Comparison of ENCODE assay signal across 7 cellular contexts in the genomic region with DNA sequence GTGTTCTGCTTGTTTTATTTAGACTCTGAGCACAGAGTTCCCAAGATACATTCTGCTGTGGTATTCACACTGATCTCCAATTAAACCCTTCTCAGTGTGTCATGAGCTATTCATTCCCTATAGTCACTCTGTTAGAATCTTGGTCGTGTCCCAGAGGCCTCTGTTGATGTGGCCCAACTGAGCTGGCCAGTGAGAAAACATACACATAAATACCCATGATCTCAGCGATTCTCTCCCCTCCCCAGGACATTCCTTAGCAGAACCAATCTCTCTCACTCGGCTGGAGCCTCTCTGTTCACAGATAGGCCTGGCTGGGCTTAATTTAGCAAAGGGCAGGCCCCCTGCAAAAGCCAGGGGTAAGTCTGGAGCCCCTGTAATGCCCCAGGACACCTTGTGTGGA.
A peak's percentile ranks its signal among the peaks of the same experiment; 100 is the strongest.
DNase-seq lines count a peak whose midpoint lies in the region; ATAC-seq, FAIRE-seq and TF ChIP-seq lines count a peak whose summit lies in the region.
"Not testable (repeated sequence)": the region's sequence is repeated elsewhere in the genome, so short reads cannot be mapped to it uniquely, and the experiment has no call there.

No MANE protein-coding gene starts in this region.

- CTCF ChIA-PET in PC-3 (lab: Charles Lee) = not testable (repeated sequence)

- not testable (repeated sequence) for H3K79me2 ChIP-seq in PC-3 (ENCODE audit: low read length); astrocyte (ENCODE audit: insufficient read depth, low read length)

- TF ChIP-seq EP300 in gastroesophageal sphincter (IDR thresholded peaks at IDR 0.05) = not testable (repeated sequence)

- not testable (repeated sequence) for H3K36me3 Mint-ChIP-seq in astrocyte (ENCODE audit: low read depth, unreplicated experiment)

- H3K4me1 Mint-ChIP-seq in astrocyte (ENCODE audit: low read depth, unreplicated experiment) = not testable (repeated sequence)

- not testable (repeated sequence) for H3K9me2 ChIP-seq in PC-3 (replicated peaks; ENCODE audit: low read length)

- H3K27me3 ChIP-seq in PC-3 (ENCODE audit: low read length); astrocyte (ENCODE audit: insufficient read depth, low read length); gastroesophageal sphincter; right lobe of liver; psoas muscle (ENCODE audit: insufficient read depth in 3 of 3, low read length in 2 of 3); aorta (ENCODE audit: control insufficient read depth in 1 of 2, insufficient read depth in 2 of 2, low read length in 1 of 2): not testable (repeated sequence)

- not testable (repeated sequence) for H3K4me1 ChIP-seq in PC-3 (ENCODE audit: insufficient read depth, low read length); astrocyte (ENCODE audit: insufficient read depth, low read length); gastroesophageal sphincter; right lobe of liver; psoas muscle; aorta (ENCODE audit: control insufficient read depth in 1 of 2, insufficient read depth in 2 of 2, low read length in 2 of 2)

- FAIRE-seq in astrocyte (lab: Jason Lieb, UNC) = peak; percentile 91

- intact Hi-C loops in PC-3 (cut with micrococcal nuclease); left cardiac atrium (cut with DNase I); right lobe of liver (cut with DNase I); psoas muscle (cut with DNase I); aorta (cut with DNase I): not testable (repeated sequence)

- H3K4me2 ChIP-seq in PC-3 (ENCODE audit: low read length); astrocyte (ENCODE audit: low read length): not testable (repeated sequence)

- H2AFZ ChIP-seq in PC-3 (ENCODE audit: low read length); astrocyte (ENCODE audit: low read depth, low read length): not testable (repeated sequence)

- not testable (repeated sequence) for TF ChIP-seq POLR2A in gastroesophageal sphincter (IDR thresholded peaks at IDR 0.05); right lobe of liver (IDR thresholded peaks at IDR 0.05)

- TF ChIP-seq CTCF in PC-3 (conservative IDR thresholded peaks at IDR 0.05; ENCODE audit: low read depth, low read length); astrocyte (IDR thresholded peaks at IDR 0.05; ENCODE audit: insufficient read depth, low read depth, low read length); gastroesophageal sphincter (IDR thresholded peaks at IDR 0.05); right lobe of liver (IDR thresholded peaks at IDR 0.05); psoas muscle (IDR thresholded peaks at IDR 0.05): not testable (repeated sequence)

- H3K4me3 Mint-ChIP-seq in astrocyte (ENCODE audit: unreplicated experiment) = not testable (repeated sequence)

- not testable (repeated sequence) for H3K9me3 ChIP-seq in PC-3 (ENCODE audit: low read length); astrocyte (ENCODE audit: insufficient read depth, low read depth, low read length); gastroesophageal sphincter; right lobe of liver; psoas muscle; aorta (ENCODE audit: control insufficient read depth, low read length)

- not testable (repeated sequence) for H3K9ac ChIP-seq in PC-3 (ENCODE audit: low read length); astrocyte (ENCODE audit: low read length)

- peak; percentile 48 for ATAC-seq in PC-3
- peak; percentile 72 for ATAC-seq in gastroesophageal sphincter
- peak; percentile 87 for ATAC-seq in left cardiac atrium
- ATAC-seq in right lobe of liver = peak in 3 of 4 donors; percentile 14 to 23 (median 21)
- peak; percentile 85 to 92 (median 88) for ATAC-seq in psoas muscle
- peak; percentile 91 for ATAC-seq in aorta (ENCODE audit: low FRiP score)

- not testable (repeated sequence) for H3K9me3 Mint-ChIP-seq in astrocyte (ENCODE audit: unreplicated experiment)

- POLR2A ChIA-PET in PC-3 (lab: Charles Lee; ENCODE audit: unreplicated experiment) = not testable (repeated sequence)

- H3K4me3 ChIP-seq in PC-3 (ENCODE audit: low read length); astrocyte (ENCODE audit: insufficient read depth, low read depth, low read length); gastroesophageal sphincter; right lobe of liver; psoas muscle; aorta (ENCODE audit: low read length in 2 of 2): not testable (repeated sequence)

- not testable (repeated sequence) for H3K27me3 Mint-ChIP-seq in astrocyte (ENCODE audit: low read depth, unreplicated experiment)

- not testable (repeated sequence) for H4K20me1 ChIP-seq in PC-3 (ENCODE audit: low read length); astrocyte (ENCODE audit: insufficient read depth, low read length)

- not testable (repeated sequence) for H3K36me3 ChIP-seq in PC-3 (ENCODE audit: low read depth, low read length); astrocyte (ENCODE audit: insufficient read depth, low read length); gastroesophageal sphincter; right lobe of liver; psoas muscle (ENCODE audit: insufficient read depth in 1 of 2, low read depth in 1 of 2); aorta (ENCODE audit: control insufficient read depth in 1 of 2, insufficient read depth in 2 of 2, low read length in 1 of 2)

- H3F3A ChIP-seq in PC-3 (ENCODE audit: low read length, unreplicated experiment) = not testable (repeated sequence)

- BruUV-seq in PC-3 (replicated peaks; lab: Mats Ljungman, UMichigan) = not testable (repeated sequence)

- H3K27ac ChIP-seq in PC-3 (ENCODE audit: low read length); astrocyte (ENCODE audit: low read depth, low read length); gastroesophageal sphincter; right lobe of liver; psoas muscle; aorta (ENCODE audit: low read depth in 1 of 2, low read length in 2 of 2): not testable (repeated sequence)

- no CpG with 5 or more reads among the region's 3 CpGs for WGBS in gastroesophageal sphincter (ENCODE audit: low coverage in 1 of 2), 2 donors
- no CpG with 5 or more reads among the region's 3 CpGs for WGBS in right lobe of liver (ENCODE audit: insufficient coverage, low coverage, low lambda C conversion rate, missing lambda C conversion rate)
- WGBS in psoas muscle, 3 donors = 0 to 6% (median 0%) methylated on average over 1 of the region's 3 CpGs
- WGBS in aorta, 2 donors = 0 to 5% methylated on average over 1 of the region's 3 CpGs

- H3K27ac Mint-ChIP-seq in astrocyte (ENCODE audit: unreplicated experiment) = not testable (repeated sequence)

- DNase-seq in PC-3; astrocyte (ENCODE audit: low read depth); left cardiac atrium; right lobe of liver; psoas muscle; aorta: not testable (repeated sequence)

Comparison
In these comparisons a context has a peak if more than half of its experiments do, and no peak if none do; other contexts are left out.
1. ATAC-seq: peak in every context shown above with its lines; median percentile 91 in aorta; 88 in psoas muscle; 87 in left cardiac atrium; 72 in gastroesophageal sphincter; 48 in PC-3; 21 in right lobe of liver.